Comparison of ENCODE assay signal across 1 cellular context in genomic region chr11:57476223-57476882, GRCh38.
TF ChIP-seq lines count a peak whose summit lies in the region.

No MANE protein-coding gene starts in this region.

TF ChIP-seq in liver, 16 proteins besides CTCF, POLR2A, EP300 and RAD21 (continued from another document):
- TF ChIP-seq FOXA2 (IDR thresholded peaks at IDR 0.05), result no peak
TF ChIP-seq in liver: peak in this region for 0.
